ENCODE assay signal across 13 cellular contexts in genomic region chr1:44660176-44660575, GRCh38. TPM values are rescaled to one million over a fixed set of nuclear protein-coding genes. Genes with fewer than 3 reads are reported as not detected.
DNase-seq lines count a peak whose midpoint lies in the region; ATAC-seq, FAIRE-seq and TF ChIP-seq lines count a peak whose summit lies in the region.
"Had no signal": no experiment of that assay in that cellular context is flagged by ENCODE, and none has a peak within 500 bp of the region (broad histone marks: within the 10 kb centered on the region; RNA-seq: fewer than 3 reads in every experiment).

No MANE protein-coding gene starts in this region.

- no peak overlapping the region for H2AK5ac ChIP-seq in H1 (ENCODE audit: low read depth, low read length)

- no peaks in the 10 kb centered on the region for H3K36me3 Mint-ChIP-seq in stimulated activated naive B cell treated with anti-CD40 and anti-IgM and Interleukin-4, amounts not matched to agents 10 μg/mL and 1 μg/mL and 100 μg/mL, for 72 hours

- TF ChIP-seq EP300 in H1 (IDR thresholded peaks at IDR 0.05; ENCODE audit: borderline replicate concordance in 1 of 2, low read depth in 2 of 2, low read length in 2 of 2): no peak

- TF ChIP-seq RAD21 in H1 (IDR thresholded peaks at IDR 0.05 in 1 of 2, conservative IDR thresholded peaks at IDR 0.05 in 1 of 2; ENCODE audit: low read depth in 2 of 2, low read length in 2 of 2): no peak

- H3K9ac ChIP-seq in H1 (replicated peaks in 1 of 4; ENCODE audit: extremely low read depth in 1 of 4, low read depth in 3 of 4, low read length in 3 of 4) (no peak overlapping the region), mucosa of stomach (ENCODE audit: low read length) (peak overlapping the region; percentile 1)

- H3K56ac ChIP-seq in H1 (replicated peaks; ENCODE audit: insufficient read length, low read depth, low read length): no peak overlapping the region

- H4K5ac ChIP-seq in H1 (ENCODE audit: insufficient read length, low read depth, low read length): no peak overlapping the region

- H2BK12ac ChIP-seq in H1 (ENCODE audit: low read depth, low read length): 0 out of 2 replicates have a peak overlapping the region, but pooled peaks have one; percentile 17

- no peak overlapping the region for H3K4me3 ChIP-seq in BE2C (ENCODE audit: low read depth, low read length)
- H3K4me3 ChIP-seq in H1 (ENCODE audit: extremely low read depth in 1 of 4, insufficient read depth in 2 of 4, low read depth in 3 of 4, low read length in 4 of 4): no peak overlapping the region
- no peak overlapping the region for H3K4me3 ChIP-seq in mucosa of stomach (ENCODE audit: low read length)
- H3K4me3 ChIP-seq: coronary artery had no signal

- H3K4me1 ChIP-seq in BE2C: no peaks in the 10 kb centered on the region
- H3K4me1 ChIP-seq in H1 (replicated peaks in 1 of 4; ENCODE audit: control insufficient read depth in 3 of 4, insufficient read depth in 4 of 4, low read length in 3 of 4): no peaks in the 10 kb centered on the region; a peak in 2 of 7 replicates
- peaks cover 8% of the 10 kb centered on the region for H3K4me1 ChIP-seq in mucosa of stomach (ENCODE audit: control insufficient read depth, insufficient read depth, low read length)

- ATAC-seq in stimulated activated naive B cell treated with anti-CD40 and anti-IgM and Interleukin-4, amounts not matched to agents 10 μg/mL and 1 μg/mL and 100 μg/mL, for 72 hours (replicated peaks): no peak
- ATAC-seq: activated T-cell treated with anti-CD3 and anti-CD28 coated beads, Interleukin-2, amount 50 U/mL, for 4 hours had no signal

- H3K27me3 Mint-ChIP-seq in stimulated activated naive B cell treated with anti-CD40 and anti-IgM and Interleukin-4, amounts not matched to agents 10 μg/mL and 1 μg/mL and 100 μg/mL, for 72 hours: no peaks in the 10 kb centered on the region

- no peak overlapping the region for H3K4me3 Mint-ChIP-seq in stimulated activated naive B cell treated with anti-CD40 and anti-IgM and Interleukin-4, amounts not matched to agents 10 μg/mL and 1 μg/mL and 100 μg/mL, for 72 hours
- H3K4me3 Mint-ChIP-seq: activated T-cell treated with anti-CD3 and anti-CD28 coated beads, Interleukin-2, amount 50 U/mL, for 4 hours had no signal

- no peak for FAIRE-seq in H1 (lab: Jason Lieb, UNC)

- no peak overlapping the region for H2BK20ac ChIP-seq in H1 (ENCODE audit: low read length)

- H3K18ac ChIP-seq in H1 (ENCODE audit: extremely low read depth, low read length): no peak overlapping the region

- H2AFZ ChIP-seq in H1 (ENCODE audit: low read length): no peak overlapping the region

- WGBS in H1 (ENCODE audit: extremely low coverage in 1 of 2, insufficient coverage in 1 of 2, insufficient read length in 1 of 2, insufficient replicate concordance in 2 of 2, low coverage in 1 of 2, low lambda C conversion rate in 2 of 2, missing lambda C conversion rate in 1 of 2), 2 experiments: 90% methylated on average over 9 of the region's 9 CpGs; no CpG with 5 or more reads in 1 of the 2 experiments

- H3K4me1 Mint-ChIP-seq in stimulated activated naive B cell treated with anti-CD40 and anti-IgM and Interleukin-4, amounts not matched to agents 10 μg/mL and 1 μg/mL and 100 μg/mL, for 72 hours: peaks cover 19 to 22% of the 10 kb centered on the region in 2 donors

- H4K91ac ChIP-seq in H1 (replicated peaks; ENCODE audit: insufficient read length, low read length): no peak overlapping the region

- no peak overlapping the region for H3K4me2 ChIP-seq in H1 (ENCODE audit: insufficient read depth in 1 of 2, low read depth in 2 of 2, low read length in 2 of 2)

- no peak overlapping the region for H3K27ac Mint-ChIP-seq in stimulated activated naive B cell treated with anti-CD40 and anti-IgM and Interleukin-4, amounts not matched to agents 10 μg/mL and 1 μg/mL and 100 μg/mL, for 72 hours

- H3K36me3 ChIP-seq in BE2C (no peaks in the 10 kb centered on the region), H1 (ENCODE audit: control insufficient read depth in 2 of 4, insufficient read depth in 4 of 4, low read length in 3 of 4) (no peaks in the 10 kb centered on the region), mucosa of stomach (ENCODE audit: control insufficient read depth, insufficient read depth, low read length) (peaks cover 3% of the 10 kb centered on the region)

- H3K4ac ChIP-seq in H1 (replicated peaks; ENCODE audit: insufficient read length, low read depth, low read length): no peak overlapping the region

- no peak overlapping the region for H3K23ac ChIP-seq in H1 (ENCODE audit: insufficient read length)

- no peak overlapping the region for H3K27ac ChIP-seq in H1 (ENCODE audit: low read depth, low read length)
- H3K27ac ChIP-seq: coronary artery had no signal

- H3K23me2 ChIP-seq in H1 (ENCODE audit: low read depth, low read length): no peaks in the 10 kb centered on the region

- H3K79me1 ChIP-seq in H1 (ENCODE audit: low read depth, low read length): no peaks in the 10 kb centered on the region

- POLR2A ChIA-PET in H1 (lab: Charles Lee; ENCODE audit: partially characterized antibody): interaction anchor here (0.6 to 1.6 kb wide), 5 partner anchors 10 to 538 kb away, joined by 3 to 6 read pairs (median 4); partner anchors contain the start of genes ARMH1 and TMEM53

- no peak overlapping the region; the same call in 1 of the 2 replicates for H4K8ac ChIP-seq in H1 (ENCODE audit: extremely low read depth, insufficient read depth, low read length)

- H2BK15ac ChIP-seq in H1 (ENCODE audit: low read length): no peak overlapping the region

- H3K27me3 ChIP-seq in BE2C: no peaks in the 10 kb centered on the region
- no peaks in the 10 kb centered on the region for H3K27me3 ChIP-seq in H1 (replicated peaks in 1 of 4; ENCODE audit: control insufficient read depth in 3 of 4, extremely low read depth in 1 of 4, insufficient read depth in 3 of 4, low read length in 3 of 4)
- no peaks in the 10 kb centered on the region for H3K27me3 ChIP-seq in mucosa of stomach (ENCODE audit: control insufficient read depth, insufficient read depth, low read length)

- no peaks in the 10 kb centered on the region for H3K79me2 ChIP-seq in H1 (ENCODE audit: control insufficient read depth in 1 of 2, insufficient read depth in 2 of 2, low read length in 2 of 2)

- TF ChIP-seq CTCF in BE2C (IDR thresholded peaks at IDR 0.05; ENCODE audit: low read depth, low read length) (no peak), H1 (IDR thresholded peaks at IDR 0.05; ENCODE audit: control extremely low read depth in 1 of 3, insufficient read depth in 1 of 3, low read depth in 1 of 3, low read length in 3 of 3) (no peak), GM13976 (IDR thresholded peaks at IDR 0.05; ENCODE audit: borderline replicate concordance, control extremely low read depth, extremely low read depth, insufficient read depth, missing control alignments) (no peak)

- in situ Hi-C loops in GM13976 (cut with MboI; ENCODE audit: low sequenced_read_pairs, unreplicated experiment): no loop called here

- CTCF ChIA-PET in H1 (lab: Charles Lee; ENCODE audit: partially characterized antibody): interaction anchor here (0.6 to 7.6 kb wide), 7 partner anchors 9 to 902 kb away, joined by 3 to 45 read pairs (median 3); no protein-coding TSS in a partner anchor

- H3K9me3 ChIP-seq in BE2C: no peaks in the 10 kb centered on the region
- no peaks in the 10 kb centered on the region for H3K9me3 ChIP-seq in H1 (ENCODE audit: insufficient read depth in 2 of 2, low read depth in 1 of 2, low read length in 1 of 2)
- no peaks in the 10 kb centered on the region for H3K9me3 ChIP-seq in mucosa of stomach (ENCODE audit: control insufficient read depth, low read length)

- H3K14ac ChIP-seq in H1 (ENCODE audit: insufficient read length): no peak overlapping the region

- H2BK120ac ChIP-seq in H1 (replicated peaks; ENCODE audit: low read depth, low read length): no peak overlapping the region

- no peaks in the 10 kb centered on the region for H3K9me3 Mint-ChIP-seq in stimulated activated naive B cell treated with anti-CD40 and anti-IgM and Interleukin-4, amounts not matched to agents 10 μg/mL and 1 μg/mL and 100 μg/mL, for 72 hours
- H3K9me3 Mint-ChIP-seq: activated T-cell treated with anti-CD3 and anti-CD28 coated beads, Interleukin-2, amount 50 U/mL, for 4 hours had no signal

- H4K20me1 ChIP-seq in H1 (replicated peaks in 1 of 2; ENCODE audit: control insufficient read depth in 1 of 2, insufficient read depth in 2 of 2, low read length in 2 of 2): no peaks in the 10 kb centered on the region

- no peak for TF ChIP-seq POLR2A in H1 (IDR thresholded peaks at IDR 0.05; ENCODE audit: control extremely low read depth in 1 of 2, low read depth in 2 of 2, low read length in 2 of 2)

- peak overlapping the region; percentile 75 for H2BK5ac ChIP-seq in H1 (ENCODE audit: low read depth, low read length)

- DNase-seq in BE2C (peak; percentile 80), NCI-H2107 (lab: John Stamatoyannopoulos, UW) (peak; percentile 63), H1 (ENCODE audit: low read depth in 1 of 2, low spot score in 2 of 2) (no peak), NCI-H187 (lab: John Stamatoyannopoulos, UW) (no peak), GM19238 (ENCODE audit: insufficient read length, low spot score) (no peak), GM13976 (ENCODE audit: low spot score) (no peak)
- DNase-seq in stimulated activated naive B cell treated with anti-CD40 and anti-IgM and Interleukin-4, amounts not matched to agents 10 μg/mL and 1 μg/mL and 100 μg/mL, for 72 hours: no peak
- DNase-seq: activated T-cell treated with anti-CD3 and anti-CD28 coated beads, Interleukin-2, amount 50 U/mL, for 4 hours; NCI-H226; stimulated activated naive CD4-positive, alpha-beta T cell had no signal

RNA-seq across cellular contexts. Expression of gene TMEM53, which starts 14.1 kb away (rescaled TPM):
- polyA plus RNA-seq in BE2C (2012; ENCODE audit: insufficient read depth, insufficient read length, low read depth): 1.3 TPM
- 6.7 and 9.5 TPM in 2 replicates for total RNA-seq in H1 (2021; fragmentation: NEBNext Ultra II Directional; extraction: Animal tissue kit (Norgen Biotek cat#: 25700))
- 27.9 and 38.9 TPM in 2 replicates for polyA plus RNA-seq in H1 (2011; rRNA removed)
- 16.2 TPM for polyA plus RNA-seq in H1 (2011; cell fraction: cytosol; rRNA removed)
- polyA plus RNA-seq in H1 (2011; cell fraction: nucleus; rRNA removed): 13.8 TPM
- 7.9 to 14.5 TPM (median 11.6 TPM) in 4 replicates for polyA plus RNA-seq in H1 (2012, experiment 1 of 2)
- 10.1 TPM for polyA plus RNA-seq in H1 (2012, experiment 2 of 2)
- 9.7 TPM for polyA plus RNA-seq in H1 (2013, experiment 1 of 2)
- 10.5 TPM for polyA plus RNA-seq in H1 (2013, experiment 2 of 2)
- polyA minus RNA-seq in H1 (2011; rRNA and poly(A)+ RNA removed): 10.7 and 11.6 TPM in 2 replicates
- 8.9 TPM for polyA minus RNA-seq in H1 (2011; cell fraction: cytosol; rRNA and poly(A)+ RNA removed)
- polyA minus RNA-seq in H1 (2011; cell fraction: nucleus; rRNA and poly(A)+ RNA removed): 5.7 TPM

RNA-seq across cellular contexts. Expression of gene ARMH1, which starts 14.3 kb away (rescaled TPM):
- not detected for polyA plus RNA-seq in BE2C (2012; ENCODE audit: insufficient read depth, insufficient read length, low read depth)
- total RNA-seq in H1 (2021; fragmentation: NEBNext Ultra II Directional; extraction: Animal tissue kit (Norgen Biotek cat#: 25700)): 0.63 and 0.82 TPM in 2 replicates
- polyA plus RNA-seq in H1 (2011; rRNA removed): 0.85 and 3.3 TPM in 2 replicates
- 1.7 TPM for polyA plus RNA-seq in H1 (2011; cell fraction: cytosol; rRNA removed)
- polyA plus RNA-seq in H1 (2011; cell fraction: nucleus; rRNA removed): 10.3 TPM
- polyA plus RNA-seq in H1 (2012, experiment 1 of 2): 1.6 to 1.7 TPM (median 1.7 TPM) in 4 replicates
- polyA plus RNA-seq in H1 (2012, experiment 2 of 2): 0.87 TPM
- 0.65 TPM for polyA plus RNA-seq in H1 (2013, experiment 1 of 2)
- polyA plus RNA-seq in H1 (2013, experiment 2 of 2): 0.81 TPM
- 0.41 and 1.2 TPM in 2 replicates for polyA minus RNA-seq in H1 (2011; rRNA and poly(A)+ RNA removed)
- 2.7 TPM for polyA minus RNA-seq in H1 (2011; cell fraction: cytosol; rRNA and poly(A)+ RNA removed)
- 1.7 TPM for polyA minus RNA-seq in H1 (2011; cell fraction: nucleus; rRNA and poly(A)+ RNA removed)
- total RNA-seq: pulmonary artery endothelial cell had no signal

Comparison
In these comparisons a context has a peak if more than half of its experiments do, and no peak if none do; other contexts are left out.
1. DNase-seq: peak in BE2C (single experiment) and NCI-H2107 (single experiment); none in H1 (0 of 2), NCI-H187 (0 of 2), stimulated activated naive B cell treated with anti-CD40 and anti-IgM and Interleukin-4, amounts not matched to agents 10 μg/mL and 1 μg/mL and 100 μg/mL, for 72 hours (single experiment), GM19238 (single experiment) and GM13976 (single experiment).